In genomic region chr12:2640709-2641108, GRCh38 we compare ENCODE assay signal across 9 cellular contexts.
A peak's percentile ranks its signal among the peaks of the same experiment; 100 is the strongest.
DNase-seq lines count a peak whose midpoint lies in the region; ATAC-seq and TF ChIP-seq lines count a peak whose summit lies in the region.
"Had no signal": no experiment of that assay in that cellular context is flagged by ENCODE, and none has a peak within 500 bp of the region (broad histone marks: within the 10 kb centered on the region; RNA-seq: fewer than 3 reads in every experiment).

No MANE protein-coding gene starts in this region.

- ATAC-seq in T-cell (replicated peaks in 1 of 4), result no peak
- ATAC-seq in GM19467 (IDR thresholded peaks at IDR 0.05; ENCODE audit: unreplicated experiment), result no peak
- ATAC-seq in GM21423 (IDR thresholded peaks at IDR 0.05; ENCODE audit: unreplicated experiment), result no peak

- peaks cover 22 to 33% of the 10 kb centered on the region in 2 donors for H3K27me3 Mint-ChIP-seq in T-cell

- H3K9me3 Mint-ChIP-seq in T-cell, result no peaks in the 10 kb centered on the region

- H3K27ac Mint-ChIP-seq in T-cell, result no peak overlapping the region

- H3K4me1 Mint-ChIP-seq in T-cell, result peaks cover 15 to 27% (median 18%) of the 10 kb centered on the region in 3 donors

- intact Hi-C loops in posterior vena cava (cut with DNase I), result no loop called here

- POLR2A ChIA-PET in RWPE1 (lab: Yijun Ruan, JAX; ENCODE audit: low non-redundant PET) (interaction anchor here (0.5 kb wide), 1 partner anchor 154 kb away, joined by 3 read pairs; the partner anchor contains the start of gene FKBP4), T-cell (lab: Charles Lee) (no interaction called here)

- 0 out of 2 replicates have a peak overlapping the region, but pooled peaks have one; percentile 13 for H3K27ac ChIP-seq in RWPE1
- H3K27ac ChIP-seq: HL-60 had no signal

- H3K4me3 ChIP-seq in fibroblast of the aortic adventitia (ENCODE audit: low read depth, low read length), result no peak overlapping the region

- CTCF ChIA-PET in RWPE1 (lab: Yijun Ruan, JAX) (interaction anchor here (0.5 to 1.4 kb wide), 5 partner anchors 11 to 817 kb away, joined by 3 to 4 read pairs (median 3); partner anchors contain the start of gene DCP1B), T-cell (lab: Charles Lee) (interaction anchor here in 1 of 2 donors (0.6 kb wide), 1 partner anchor 246 kb away, joined by 3 read pairs; no protein-coding TSS in a partner anchor)

- DNase-seq in GM03348 (ENCODE audit: low spot score) (peak; percentile 98), RWPE1 (ENCODE audit: low spot score) (peak; percentile 88), fibroblast of the aortic adventitia (ENCODE audit: low read depth) (peak; percentile 95), posterior vena cava (ENCODE audit: low spot score) (peak; percentile 94), T-cell (no peak), AML-193 (lab: John Stamatoyannopoulos, UW) (no peak)

- TF ChIP-seq CTCF in RWPE1 (conservative IDR thresholded peaks at IDR 0.05; ENCODE audit: low read depth), result no peak
- TF ChIP-seq CTCF in fibroblast of the aortic adventitia (IDR thresholded peaks at IDR 0.05; ENCODE audit: insufficient read depth, low read length), result no peak

- H3K4me3 Mint-ChIP-seq in T-cell, result no peak overlapping the region

- no peaks in the 10 kb centered on the region for H3K36me3 Mint-ChIP-seq in T-cell

Comparison
In these comparisons a context has a peak if more than half of its experiments do, and no peak if none do; other contexts are left out.
1. DNase-seq: peak in GM03348 (single experiment), RWPE1 (single experiment), fibroblast of the aortic adventitia (single experiment) and posterior vena cava (single experiment); none in T-cell (0 of 34) and AML-193 (0 of 2).